8 cellular contexts compared by ENCODE assay signal in genomic region chr2:119224391-119224972, GRCh38. TPM values are rescaled to one million over a fixed set of nuclear protein-coding genes. Genes with fewer than 3 reads are reported as not detected.
DNase-seq lines count a peak whose midpoint lies in the region; ATAC-seq and TF ChIP-seq lines count a peak whose summit lies in the region.

No MANE protein-coding gene starts in this region.

- no peaks in the 10 kb centered on the region for H3K36me3 Mint-ChIP-seq in GM23338 (ENCODE audit: low read depth)
- no peaks in the 10 kb centered on the region for H3K36me3 Mint-ChIP-seq in T-helper 17 cell (ENCODE audit: low read depth)
- H3K36me3 Mint-ChIP-seq in activated CD4-positive, alpha-beta T cell treated with anti-CD3 and anti-CD28 coated beads, Interleukin-2, amount 10 ng/mL, durations not matched to agents 7 days and 5 days (ENCODE audit: low read depth) = no peaks in the 10 kb centered on the region

- H3K27ac ChIP-seq in GM23338 (ENCODE audit: low read depth) = no peak overlapping the region
- H3K27ac ChIP-seq in iPS DF 6.9 (ENCODE audit: low read length) = no peak overlapping the region

- H3K27me3 Mint-ChIP-seq in GM23338 (ENCODE audit: insufficient read depth, low read depth, poor library complexity) (peaks cover 22% of the 10 kb centered on the region), T-helper 17 cell (peaks cover 61% of the 10 kb centered on the region)
- peaks cover 46% of the 10 kb centered on the region for H3K27me3 Mint-ChIP-seq in activated CD4-positive, alpha-beta T cell treated with anti-CD3 and anti-CD28 coated beads, Interleukin-2, amount 10 ng/mL, durations not matched to agents 7 days and 5 days

- no peak for TF ChIP-seq CTCF in GM23338 (conservative IDR thresholded peaks at IDR 0.05; ENCODE audit: low read depth in 2 of 2)

- no peak overlapping the region for H3K27ac Mint-ChIP-seq in GM23338
- no peak overlapping the region for H3K27ac Mint-ChIP-seq in T-helper 17 cell
- no peak overlapping the region for H3K27ac Mint-ChIP-seq in activated CD4-positive, alpha-beta T cell treated with anti-CD3 and anti-CD28 coated beads, Interleukin-2, amount 10 ng/mL, durations not matched to agents 7 days and 5 days

- H3K4me1 Mint-ChIP-seq in GM23338 (peaks cover 33% of the 10 kb centered on the region), T-helper 17 cell (peaks cover 4% of the 10 kb centered on the region)
- no peaks in the 10 kb centered on the region for H3K4me1 Mint-ChIP-seq in activated CD4-positive, alpha-beta T cell treated with anti-CD3 and anti-CD28 coated beads, Interleukin-2, amount 10 ng/mL, durations not matched to agents 7 days and 5 days

- H3K4me3 Mint-ChIP-seq in GM23338 (peak overlapping the region; percentile 66), T-helper 17 cell (peak overlapping the region; percentile 41)
- H3K4me3 Mint-ChIP-seq in activated CD4-positive, alpha-beta T cell treated with anti-CD3 and anti-CD28 coated beads, Interleukin-2, amount 10 ng/mL, durations not matched to agents 7 days and 5 days = no peak overlapping the region

- H3K9me3 ChIP-seq in T-helper 17 cell (ENCODE audit: control insufficient read depth, low read length, poor library complexity, severe bottlenecking) = no peaks in the 10 kb centered on the region
- no peaks in the 10 kb centered on the region for H3K9me3 ChIP-seq in iPS DF 6.9 (ENCODE audit: control insufficient read depth, insufficient read depth, low read length)

- H3K79me2 ChIP-seq in GM23338 (replicated peaks; ENCODE audit: insufficient read depth) = 0 out of 2 replicates have a peak, but pooled peaks cover 5% of the 10 kb centered on the region

- H3K36me3 ChIP-seq in GM23338 (ENCODE audit: insufficient read depth) (no peaks in the 10 kb centered on the region), iPS DF 6.9 (ENCODE audit: control insufficient read depth, insufficient read depth, low read length) (no peaks in the 10 kb centered on the region)

- H3K27me3 ChIP-seq in GM23338 (ENCODE audit: insufficient read depth) = peaks cover 14% of the 10 kb centered on the region
- H3K27me3 ChIP-seq in iPS DF 6.9 (ENCODE audit: control insufficient read depth, insufficient read depth, low read length) = no peaks in the 10 kb centered on the region

- no peaks in the 10 kb centered on the region for H3K9me3 Mint-ChIP-seq in GM23338
- no peaks in the 10 kb centered on the region for H3K9me3 Mint-ChIP-seq in activated CD4-positive, alpha-beta T cell treated with anti-CD3 and anti-CD28 coated beads, Interleukin-2, amount 10 ng/mL, durations not matched to agents 7 days and 5 days

- H4K20me1 ChIP-seq in GM23338 (replicated peaks; ENCODE audit: insufficient read depth) = peaks cover 3% of the 10 kb centered on the region; the same call in 1 of the 2 replicates

- POLR2A ChIA-PET in activated CD4-positive, alpha-beta T cell treated with anti-CD3 and anti-CD28 coated beads, Interleukin-2, amount 10 ng/mL, durations not matched to agents 7 days and 5 days (lab: Charles Lee) = no interaction called here

- ATAC-seq in GM23338 (no peak), T-helper 17 cell (no peak), HG03460 (IDR thresholded peaks at IDR 0.05; ENCODE audit: unreplicated experiment) (no peak), GM19397 (IDR thresholded peaks at IDR 0.05; ENCODE audit: unreplicated experiment) (no peak)

- no CpG with 5 or more reads among the region's 11 CpGs for WGBS in iPS DF 6.9 (ENCODE audit: insufficient coverage, insufficient read length)

- H3F3A ChIP-seq in GM23338 (replicated peaks; ENCODE audit: low read depth) = no peaks in the 10 kb centered on the region

- 0 out of 2 replicates have a peak overlapping the region, but pooled peaks have one; percentile 85 for H2AFZ ChIP-seq in GM23338

- H3K9me2 ChIP-seq in GM23338 (ENCODE audit: insufficient read depth) = no peaks in the 10 kb centered on the region

- H3K4me1 ChIP-seq in GM23338 (ENCODE audit: insufficient read depth) = peaks cover 31% of the 10 kb centered on the region
- H3K4me1 ChIP-seq in iPS DF 6.9 (ENCODE audit: control insufficient read depth, insufficient read depth, low read length) = peaks cover 5% of the 10 kb centered on the region

- CTCF ChIA-PET in activated CD4-positive, alpha-beta T cell treated with anti-CD3 and anti-CD28 coated beads, Interleukin-2, amount 10 ng/mL, durations not matched to agents 7 days and 5 days (lab: Charles Lee) = no interaction called here

- peak overlapping the region; percentile 75 for H3K4me3 ChIP-seq in GM23338
- H3K4me3 ChIP-seq in iPS DF 6.9 (ENCODE audit: low read length) = peak overlapping the region; percentile 50; the same call in 1 of the 2 replicates
- peak overlapping the region; percentile 92 for H3K4me3 ChIP-seq in skeletal muscle cell (ENCODE audit: low read depth, low read length)

- peak overlapping the region; percentile 88 for H3K4me2 ChIP-seq in GM23338

- DNase-seq in GM23338 (ENCODE audit: low spot score) (no peak), T-helper 17 cell (no peak), iPS DF 6.9 (ENCODE audit: low read depth, low spot score) (no peak), skeletal muscle cell (ENCODE audit: low read depth) (no peak), kidney tubule cell (ENCODE audit: low spot score) (no peak)
- no peak for DNase-seq in activated CD4-positive, alpha-beta T cell treated with anti-CD3 and anti-CD28 coated beads, Interleukin-2, amount 10 ng/mL, durations not matched to agents 7 days and 5 days

TF ChIP-seq in GM23338, 12 proteins besides CTCF, POLR2A, EP300 and RAD21 (continues in another document):
- TF ChIP-seq REST (IDR thresholded peaks at IDR 0.05; ENCODE audit: unreplicated experiment) = no peak
- TF ChIP-seq ETS1 (IDR thresholded peaks at IDR 0.05) = no peak
- no peak for TF ChIP-seq ZNF331 (CRISPR knock-in tag; IDR thresholded peaks at IDR 0.05; ENCODE audit: low read depth)
- no peak for TF ChIP-seq ZNF114 (CRISPR knock-in tag; IDR thresholded peaks at IDR 0.05)
- TF ChIP-seq CREB1 (CRISPR knock-in tag; IDR thresholded peaks at IDR 0.05; ENCODE audit: low read depth) = no peak

RNA-seq across cellular contexts. Expression of gene STEAP3, which starts 0.8 kb away (rescaled TPM):
- 18.2 and 27.3 TPM in 2 replicates for total RNA-seq in GM23338 (2014; rRNA removed; shearing (Covaris generic))
- polyA plus RNA-seq in GM23338 (2016; fragmentation: Nextera tagmentation; extraction: Ambion mirVana) = 7.5 and 8.6 TPM in 2 replicates
- under 1 TPM; 0.10 to 0.13 TPM for total RNA-seq in T-helper 17 cell
- under 1 TPM in 1 of 2 experiments, not detected in 1; 0.06 TPM for total RNA-seq in activated CD4-positive, alpha-beta T cell treated with anti-CD3 and anti-CD28 coated beads, Interleukin-2, amount 10 ng/mL, durations not matched to agents 7 days and 5 days

Comparison
In these comparisons a context has a peak if more than half of its experiments do, and no peak if none do; other contexts are left out.
1. RNA of gene STEAP3, which starts 0.8 kb away (total RNA-seq): 18.2 to 27.3 TPM in GM23338; 0.10 to 0.13 TPM in T-helper 17 cell and 0.06 TPM in activated CD4-positive, alpha-beta T cell treated with anti-CD3 and anti-CD28 coated beads, Interleukin-2, amount 10 ng/mL, durations not matched to agents 7 days and 5 days; every median in the first group is over 10 times any median in the second.
2. Peak in every context shown above with its lines, with median percentiles within 50 percentile points of each other: H3K4me3 ChIP-seq.